Comparison of ENCODE assay signal across 30 cellular contexts in genomic region chr6:33820784-33821183, GRCh38. TPM values are rescaled to one million over a fixed set of nuclear protein-coding genes. Genes with fewer than 3 reads are reported as not detected.
"Had no signal": no experiment of that assay in that cellular context is flagged by ENCODE, and none has a peak within 500 bp of the region (broad histone marks: within the 10 kb centered on the region; RNA-seq: fewer than 3 reads in every experiment).

No MANE protein-coding gene starts in this region.

- H3K36me3 ChIP-seq: brain microvascular endothelial cell, MG63, Peyer's patch had no signal

- H3K36me3 Mint-ChIP-seq: activated naive CD4-positive, alpha-beta T cell treated with anti-CD3 and anti-CD28 coated beads, Interleukin-2, amount 10 ng/mL, durations not matched to agents 7 days and 5 days; activated naive CD8-positive, alpha-beta T cell had no signal

- ATAC-seq: activated CD8-positive, alpha-beta T cell treated with anti-CD3 and anti-CD28 coated beads, Interleukin-2, amount 10 ng/mL, durations not matched to agents 7 days and 5 days; activated naive CD8-positive, alpha-beta T cell treated with anti-CD3 and anti-CD28 coated beads, Interleukin-2, amount 50 U/mL, for 24 hours; PC-3; Right ventricle myocardium inferior had no signal

- H3K27ac Mint-ChIP-seq: activated CD4-positive, alpha-beta T cell treated with anti-CD3 and anti-CD28 coated beads, Interleukin-2, amount 10 ng/mL, durations not matched to agents 24 days and 14 days; activated CD8-positive, alpha-beta T cell treated with anti-CD3 and anti-CD28 coated beads, Interleukin-2, amount 10 ng/mL, durations not matched to agents 7 days and 5 days; activated naive CD4-positive, alpha-beta T cell treated with anti-CD3 and anti-CD28 coated beads, Interleukin-2, amount 10 ng/mL, durations not matched to agents 7 days and 5 days; activated naive CD8-positive, alpha-beta T cell; activated naive CD8-positive, alpha-beta T cell treated with anti-CD3 and anti-CD28 coated beads, Interleukin-2, amount 50 U/mL, for 24 hours had no signal

- H3K4me1 Mint-ChIP-seq: activated naive CD8-positive, alpha-beta T cell treated with anti-CD3 and anti-CD28 coated beads, Interleukin-2, amount 50 U/mL, for 24 hours had no signal

- H3K27me3 ChIP-seq: brain microvascular endothelial cell, MG63, Peyer's patch had no signal

- H3K4me3 Mint-ChIP-seq: activated CD4-positive, alpha-beta T cell treated with anti-CD3 and anti-CD28 coated beads, Interleukin-2, amount 10 ng/mL, durations not matched to agents 24 days and 14 days; activated CD8-positive, alpha-beta T cell treated with anti-CD3 and anti-CD28 coated beads, Interleukin-2, amount 10 ng/mL, durations not matched to agents 7 days and 5 days; activated naive CD4-positive, alpha-beta T cell treated with anti-CD3 and anti-CD28 coated beads, Interleukin-2, amount 10 ng/mL, durations not matched to agents 7 days and 5 days; activated naive CD8-positive, alpha-beta T cell; activated naive CD8-positive, alpha-beta T cell treated with anti-CD3 and anti-CD28 coated beads, Interleukin-2, amount 50 U/mL, for 24 hours had no signal

- H3K27ac ChIP-seq: brain microvascular endothelial cell, Peyer's patch, RWPE1, SK-N-MC had no signal

- H3K9me3 ChIP-seq: MG63, Peyer's patch had no signal

- H3K4me3 ChIP-seq: K562, MG63, Peyer's patch, SK-N-MC had no signal

- H3K27me3 Mint-ChIP-seq: activated naive CD8-positive, alpha-beta T cell; activated naive CD8-positive, alpha-beta T cell treated with anti-CD3 and anti-CD28 coated beads, Interleukin-2, amount 50 U/mL, for 24 hours had no signal

- H3K4me1 ChIP-seq: Peyer's patch had no signal

- DNase-seq: activated CD4-positive, alpha-beta T cell treated with anti-CD3 and anti-CD28 coated beads, Interleukin-2, amount 10 ng/mL, durations not matched to agents 24 days and 14 days; activated CD4-positive, alpha-beta T cell treated with anti-CD3 and anti-CD28 coated beads, Interleukin-2, amount 50 U/mL, for 48 hours; activated CD8-positive, alpha-beta memory T cell treated with anti-CD3 and anti-CD28 coated beads, Interleukin-2, amount 50 U/mL, for 48 hours; activated CD8-positive, alpha-beta T cell treated with anti-CD3 and anti-CD28 coated beads, Interleukin-2, amount 10 ng/mL, durations not matched to agents 7 days and 5 days; activated effector memory CD4-positive, alpha-beta T cell treated with Interleukin-2 at 50 U/mL for 16 hours; activated naive CD4-positive, alpha-beta T cell treated with anti-CD3 and anti-CD28 coated beads, Interleukin-2, amount 10 ng/mL, durations not matched to agents 7 days and 5 days; activated naive CD8-positive, alpha-beta T cell treated with anti-CD3 and anti-CD28 coated beads, Interleukin-2, amount 50 U/mL, for 24 hours; activated T-cell treated with anti-CD3 and anti-CD28 coated beads, Interleukin-2, amount 50 U/mL, for 48 hours; anterior cingulate cortex; brain microvascular endothelial cell; central memory CD4-positive, alpha-beta T cell; Karpas-422; MG63; MV-4-11; NCI-H1092; NCI-H1436 treated with DMSO at 0.1 percent for 48 hours; NCI-H2029; NCI-H345; NK-92 treated with Interleukin-12 subunit alpha and Interleukin-12 subunit beta, amount 100 ng/mL, for 24 hours; PC-3; Peyer's patch; T1000 had no signal

- H3K9me3 Mint-ChIP-seq: activated CD4-positive, alpha-beta T cell treated with anti-CD3 and anti-CD28 coated beads, Interleukin-2, amount 10 ng/mL, durations not matched to agents 24 days and 14 days; activated naive CD4-positive, alpha-beta T cell treated with anti-CD3 and anti-CD28 coated beads, Interleukin-2, amount 10 ng/mL, durations not matched to agents 7 days and 5 days; activated naive CD8-positive, alpha-beta T cell treated with anti-CD3 and anti-CD28 coated beads, Interleukin-2, amount 50 U/mL, for 24 hours had no signal

RNA-seq across cellular contexts. Expression of gene MLN, which starts 17.0 kb away (rescaled TPM):
- total RNA-seq: activated CD4-positive, alpha-beta T cell treated with anti-CD3 and anti-CD28 coated beads, Interleukin-2, amount 10 ng/mL, durations not matched to agents 24 days and 14 days; activated CD8-positive, alpha-beta T cell treated with anti-CD3 and anti-CD28 coated beads, Interleukin-2, amount 10 ng/mL, durations not matched to agents 7 days and 5 days; K562; NCI-H460; PC-3; Peyer's patch; Right ventricle myocardium inferior; T-helper 1 cell treated with Interleukin-12 subunit alpha and Interleukin-12 subunit beta and Interleukin-4 antibody, amounts not matched to agents 30 ng/mL and 1 ng/mL, for 36 hours; T-helper 2 cell treated with Interferon-gamma antibody and Interleukin-4, amounts not matched to agents 100 ng/mL and 5 ng/mL, for 36 hours had no signal
- polyA plus RNA-seq: K562 had no signal
